ENCODE assay signal across 19 cellular contexts in the genomic region with DNA sequence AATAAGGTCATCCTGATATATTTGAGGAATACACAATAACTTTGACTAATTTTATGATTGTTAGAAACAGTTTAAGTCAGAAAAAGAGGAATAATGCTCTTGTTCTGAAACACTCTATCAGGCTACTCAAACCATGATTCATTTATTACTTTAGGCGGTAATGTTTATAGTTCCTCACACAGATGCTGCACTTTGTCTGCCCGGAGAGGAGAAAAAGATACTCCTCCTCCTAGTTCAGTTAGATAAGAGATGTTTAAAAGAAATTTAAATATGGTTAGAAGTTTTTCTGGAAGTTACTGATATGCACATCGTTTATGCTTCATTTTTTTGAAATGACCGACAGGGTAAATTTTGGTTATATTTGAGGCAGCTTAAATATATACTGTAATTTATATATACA.
A peak's percentile ranks its signal among the peaks of the same experiment; 100 is the strongest.
DNase-seq lines count a peak whose midpoint lies in the region; ATAC-seq, FAIRE-seq and TF ChIP-seq lines count a peak whose summit lies in the region.
"Had no signal": no experiment of that assay in that cellular context is flagged by ENCODE, and none has a peak within 500 bp of the region (broad histone marks: within the 10 kb centered on the region; RNA-seq: fewer than 3 reads in every experiment).

No MANE protein-coding gene starts in this region.

- H3K9me2 ChIP-seq in PC-9 (ENCODE audit: insufficient read depth) = no peaks in the 10 kb centered on the region

- H2AK5ac ChIP-seq in trophoblast cell (ENCODE audit: low read length) = no peak overlapping the region

- no peak overlapping the region for H2BK5ac ChIP-seq in trophoblast cell (ENCODE audit: low read depth, low read length, poor library complexity)

- H3K23ac ChIP-seq in trophoblast cell (ENCODE audit: low read length) = no peak overlapping the region

- H3K9me3 ChIP-seq in T-helper 17 cell (ENCODE audit: control insufficient read depth, low read length, poor library complexity, severe bottlenecking) = no peaks in the 10 kb centered on the region
- no peaks in the 10 kb centered on the region for H3K9me3 ChIP-seq in pancreas
- H3K9me3 ChIP-seq in PC-9 (ENCODE audit: insufficient read depth, low read depth) = no peaks in the 10 kb centered on the region
- H3K9me3 ChIP-seq in trophoblast cell (ENCODE audit: insufficient read depth, low read depth, low read length) = no peaks in the 10 kb centered on the region
- H3K9me3 ChIP-seq: HAP-1, SJSA1 had no signal

- H3K14ac ChIP-seq in trophoblast cell (ENCODE audit: low read length) = no peak overlapping the region

- H3K27ac Mint-ChIP-seq in HFFc6 (0 out of 2 replicates have a peak overlapping the region, but pooled peaks have one; percentile 31), T-helper 17 cell (peak overlapping the region; percentile 45)
- H3K27ac Mint-ChIP-seq in dendritic cell treated with granulocyte-macrophage colony-stimulating factor and Interleukin-4, amounts not matched to agents 40 ng/mL and 50 ng/mL, for 4 days = peak overlapping the region; percentile 61

- peak; percentile 39 for FAIRE-seq in pancreas (lab: Jason Lieb, UNC)
- FAIRE-seq: GM19239 had no signal

- no peak overlapping the region for H2BK120ac ChIP-seq in trophoblast cell (ENCODE audit: insufficient read depth, low read length, poor library complexity)

- no peaks in the 10 kb centered on the region for H3K9me3 Mint-ChIP-seq in HFFc6
- no peaks in the 10 kb centered on the region for H3K9me3 Mint-ChIP-seq in dendritic cell treated with granulocyte-macrophage colony-stimulating factor and Interleukin-4, amounts not matched to agents 40 ng/mL and 50 ng/mL, for 4 days

- no peak overlapping the region for H4K91ac ChIP-seq in trophoblast cell (ENCODE audit: low read depth, low read length)

- DNase-seq in HFFc6 = no peak
- DNase-seq in T-helper 17 cell = no peak
- no peak for DNase-seq in pancreas
- no peak for DNase-seq in PC-9
- no peak for DNase-seq in trophoblast cell
- DNase-seq: C1 segment of cervical spinal cord, DMS79, KBM-7, NCI-H1417 treated with DMSO at 0.1 percent for 48 hours, NCI-H187 treated with DMSO at 0.1 percent for 48 hours, NCI-H226, NCI-H524, NCI-H82 had no signal

- ATAC-seq in T-helper 17 cell (no peak), pancreas (no peak), GM18858 (IDR thresholded peaks at IDR 0.05; ENCODE audit: unreplicated experiment) (no peak)
- ATAC-seq: Panc1 had no signal

- no peaks in the 10 kb centered on the region for H4K20me1 ChIP-seq in PC-9 (ENCODE audit: insufficient read depth)

- CTCF ChIA-PET in PC-9 (lab: Charles Lee) = no interaction called here

- WGBS in pancreas, 2 donors = 82 to 89% methylated on average over 4 of the region's 4 CpGs
- no CpG with 5 or more reads among the region's 4 CpGs for WGBS in trophoblast cell (ENCODE audit: extremely low coverage, insufficient coverage, insufficient read length)

- H3K4me1 ChIP-seq in pancreas = no peaks in the 10 kb centered on the region
- no peaks in the 10 kb centered on the region for H3K4me1 ChIP-seq in PC-9 (replicated peaks; ENCODE audit: insufficient read depth)
- H3K4me1 ChIP-seq in trophoblast cell (ENCODE audit: control insufficient read depth in 1 of 2, insufficient read depth in 2 of 2, low read length in 2 of 2) = no peaks in the 10 kb centered on the region
- H3K4me1 ChIP-seq: SJSA1 had no signal

- H3K27me3 Mint-ChIP-seq in HFFc6 (ENCODE audit: insufficient read depth) (no peaks in the 10 kb centered on the region; the same call in 1 of the 2 replicates), T-helper 17 cell (no peaks in the 10 kb centered on the region)
- no peaks in the 10 kb centered on the region for H3K27me3 Mint-ChIP-seq in dendritic cell treated with granulocyte-macrophage colony-stimulating factor and Interleukin-4, amounts not matched to agents 40 ng/mL and 50 ng/mL, for 4 days

- H3K36me3 ChIP-seq in pancreas (no peaks in the 10 kb centered on the region), PC-9 (ENCODE audit: low read depth) (peaks cover 7% of the 10 kb centered on the region; the same call in 1 of the 2 replicates), trophoblast cell (ENCODE audit: control insufficient read depth in 1 of 2, insufficient read depth in 2 of 2, low read length in 2 of 2) (peaks cover 0 to 7% of the 10 kb centered on the region in 2 experiments)
- H3K36me3 ChIP-seq: HAP-1 had no signal

- no peak overlapping the region for H2BK12ac ChIP-seq in trophoblast cell (ENCODE audit: low read length)

- H3K4me1 Mint-ChIP-seq in HFFc6 (ENCODE audit: low read depth) = peaks cover 14% of the 10 kb centered on the region
- H3K4me1 Mint-ChIP-seq in T-helper 17 cell = peaks cover 5% of the 10 kb centered on the region
- peaks cover 6% of the 10 kb centered on the region for H3K4me1 Mint-ChIP-seq in dendritic cell treated with granulocyte-macrophage colony-stimulating factor and Interleukin-4, amounts not matched to agents 40 ng/mL and 50 ng/mL, for 4 days (ENCODE audit: low read depth)

- intact Hi-C loops in dendritic cell treated with granulocyte-macrophage colony-stimulating factor and Interleukin-4, amounts not matched to agents 40 ng/mL and 50 ng/mL, for 4 days (cut with micrococcal nuclease) = no loop called here
- intact Hi-C loops in pancreas (cut with DNase I) (no loop called here), PC-9 (cut with micrococcal nuclease; ENCODE audit: unreplicated experiment) (no loop called here)

- no peak overlapping the region for H4K12ac ChIP-seq in trophoblast cell (ENCODE audit: low read depth, low read length)

- no peak overlapping the region for H3K9ac ChIP-seq in trophoblast cell (ENCODE audit: low read length)

- no peak overlapping the region for H3K4me2 ChIP-seq in PC-9
- no peak overlapping the region for H3K4me2 ChIP-seq in trophoblast cell (ENCODE audit: low read length)

- no TSS peak for BruUV-seq in PC-9 (replicated peaks; lab: Mats Ljungman, UMichigan)

- H3K4me3 ChIP-seq in pancreas (no peak overlapping the region), PC-9 (no peak overlapping the region), trophoblast cell (ENCODE audit: low read depth, low read length) (no peak overlapping the region)
- H3K4me3 ChIP-seq: HAP-1, SJSA1 had no signal

- no peak overlapping the region for H3K4ac ChIP-seq in trophoblast cell (ENCODE audit: low read depth, low read length)

- H3K36me3 Mint-ChIP-seq in HFFc6 (ENCODE audit: low read depth) = no peaks in the 10 kb centered on the region
- H3K36me3 Mint-ChIP-seq in T-helper 17 cell (ENCODE audit: low read depth) = peaks cover 5% of the 10 kb centered on the region
- H3K36me3 Mint-ChIP-seq in dendritic cell treated with granulocyte-macrophage colony-stimulating factor and Interleukin-4, amounts not matched to agents 40 ng/mL and 50 ng/mL, for 4 days (ENCODE audit: low read depth) = peaks cover 39% of the 10 kb centered on the region

- H3F3A ChIP-seq in PC-9 (ENCODE audit: insufficient read depth, low read depth) = peaks cover 3% of the 10 kb centered on the region; the same call in 1 of the 2 replicates

- no peaks in the 10 kb centered on the region for H3K27me3 ChIP-seq in pancreas
- H3K27me3 ChIP-seq in PC-9 (ENCODE audit: insufficient read depth, low read depth) = no peaks in the 10 kb centered on the region
- no peaks in the 10 kb centered on the region for H3K27me3 ChIP-seq in trophoblast cell (ENCODE audit: insufficient read depth, low read length)
- H3K27me3 ChIP-seq: SJSA1 had no signal

- no peaks in the 10 kb centered on the region for H3K79me2 ChIP-seq in PC-9 (ENCODE audit: low read depth)
- H3K79me2 ChIP-seq in trophoblast cell (ENCODE audit: control insufficient read depth, insufficient read depth, low read length, poor library complexity) = no peaks in the 10 kb centered on the region

- TF ChIP-seq CTCF in HFFc6 (IDR thresholded peaks at IDR 0.05) (no peak), pancreas (IDR thresholded peaks at IDR 0.05) (no peak), PC-9 (conservative IDR thresholded peaks at IDR 0.05) (no peak)

- H3K27ac ChIP-seq in pancreas (no peak overlapping the region), PC-9 (no peak overlapping the region), trophoblast cell (ENCODE audit: low read depth, low read length) (no peak overlapping the region)
- H3K27ac ChIP-seq: SJSA1 had no signal

- H3K79me1 ChIP-seq in trophoblast cell (ENCODE audit: low read length) = no peaks in the 10 kb centered on the region

- H4K8ac ChIP-seq in trophoblast cell (ENCODE audit: low read depth, low read length) = no peak overlapping the region

- POLR2A ChIA-PET in PC-9 (lab: Charles Lee; ENCODE audit: unreplicated experiment) = no interaction called here

- H2AFZ ChIP-seq in PC-9 (no peak overlapping the region), trophoblast cell (ENCODE audit: insufficient read depth, low read length, poor library complexity) (no peak overlapping the region)

- H3K18ac ChIP-seq in trophoblast cell (ENCODE audit: low read length) = no peak overlapping the region

- no peak overlapping the region for H3K4me3 Mint-ChIP-seq in HFFc6
- no peak overlapping the region for H3K4me3 Mint-ChIP-seq in T-helper 17 cell
- H3K4me3 Mint-ChIP-seq in dendritic cell treated with granulocyte-macrophage colony-stimulating factor and Interleukin-4, amounts not matched to agents 40 ng/mL and 50 ng/mL, for 4 days = no peak overlapping the region
